In genomic region chr5:132526290-132526973, GRCh38 we compare ENCODE assay signal across 2 cellular contexts.
TF ChIP-seq lines count a peak whose summit lies in the region.

No MANE protein-coding gene starts in this region.

TF ChIP-seq in SK-N-SH, 30 proteins besides CTCF, POLR2A, EP300 and RAD21:
- TF ChIP-seq RCOR1 (IDR thresholded peaks at IDR 0.05; ENCODE audit: low read length) = no peak
- no peak for TF ChIP-seq MEF2A (IDR thresholded peaks at IDR 0.05; ENCODE audit: borderline replicate concordance, low read depth)
- TF ChIP-seq RXRA (IDR thresholded peaks at IDR 0.05; ENCODE audit: borderline replicate concordance, low read depth) = no peak
- no peak for TF ChIP-seq YY1 (IDR thresholded peaks at IDR 0.05; ENCODE audit: low read depth)
- peak; percentile 54 for TF ChIP-seq SMC3 (IDR thresholded peaks at IDR 0.05; ENCODE audit: low read depth, low read length)
- no peak for TF ChIP-seq FOSL2 (IDR thresholded peaks at IDR 0.05; ENCODE audit: borderline replicate concordance, low read depth)
- TF ChIP-seq REST (IDR thresholded peaks at IDR 0.05; ENCODE audit: low read depth, low read length) = peak; percentile 28; the same call in 1 of the 2 replicates
- TF ChIP-seq ZBTB33 (IDR thresholded peaks at IDR 0.05; ENCODE audit: borderline replicate concordance, low read depth) = no peak

TF ChIP-seq in K562, 482 proteins besides CTCF, POLR2A, EP300 and RAD21 (continues in another document):
- 0 out of 2 replicates have a peak, but pooled peaks have one; percentile 9 for TF ChIP-seq CTBP1 (IDR thresholded peaks at IDR 0.05; ENCODE audit: borderline replicate concordance)
- TF ChIP-seq BRD9 (IDR thresholded peaks at IDR 0.05; ENCODE audit: low read depth, partially characterized antibody) = peak; percentile 55
- TF ChIP-seq MYC (IDR thresholded peaks at IDR 0.05; ENCODE audit: low read depth, low read length) = 0 out of 2 replicates have a peak, but pooled peaks have one; percentile 40
- TF ChIP-seq MYC (CRISPR knock-in tag; IDR thresholded peaks at IDR 0.05; ENCODE audit: borderline replicate concordance, low read depth) = no peak
- no peak for TF ChIP-seq MIER1 (IDR thresholded peaks at IDR 0.05; ENCODE audit: low read depth)
- TF ChIP-seq XRCC5 (IDR thresholded peaks at IDR 0.05; ENCODE audit: low read depth, low read length) = peak; percentile 59; the same call in 1 of the 2 replicates
- TF ChIP-seq MNT (conservative IDR thresholded peaks at IDR 0.05) = 0 out of 4 replicates have a peak, but pooled peaks of 1 of the 2 experiments have one; percentile 4
- no peak for TF ChIP-seq ZNF695 (CRISPR knock-in tag; IDR thresholded peaks at IDR 0.05)
- no peak for TF ChIP-seq ZNF354B (CRISPR knock-in tag; IDR thresholded peaks at IDR 0.05)
- no peak; the same call in 1 of the 2 replicates for TF ChIP-seq ZBTB7A (IDR thresholded peaks at IDR 0.05; ENCODE audit: borderline replicate concordance, control insufficient read depth, low read depth, low read length)
- TF ChIP-seq ZNF232 (CRISPR knock-in tag; IDR thresholded peaks at IDR 0.05) = no peak
- peak in 1 of 2 experiments; percentile 13; a peak in 1 of 4 replicates for TF ChIP-seq MLLT1 (IDR thresholded peaks at IDR 0.05)
- no peak for TF ChIP-seq ZKSCAN1 (IDR thresholded peaks at IDR 0.05; ENCODE audit: low read depth, low read length)
- TF ChIP-seq ARNT (IDR thresholded peaks at IDR 0.05) = peak in 1 of 2 experiments; percentile 59; a peak in 1 of 4 replicates
- 0 out of 2 replicates have a peak, but pooled peaks have one; percentile 14 for TF ChIP-seq CHAMP1 (IDR thresholded peaks at IDR 0.05)
- 0 out of 2 replicates have a peak, but pooled peaks have one; percentile 29 for TF ChIP-seq RB1 (IDR thresholded peaks at IDR 0.05; ENCODE audit: low read depth)
- 0 out of 4 replicates have a peak, but pooled peaks of 1 of the 2 experiments have one; percentile 22 for TF ChIP-seq SRF (CRISPR knock-in tag; IDR thresholded peaks at IDR 0.05)
- TF ChIP-seq HES1 (IDR thresholded peaks at IDR 0.05; ENCODE audit: low read depth) = no peak
- TF ChIP-seq THRA (IDR thresholded peaks at IDR 0.05) = no peak
- TF ChIP-seq NRF1 (conservative IDR thresholded peaks at IDR 0.05 in 1 of 2, IDR thresholded peaks at IDR 0.05 in 1 of 2) = peak; percentile 25 to 45; a peak in 1 of 4 replicates
- no peak for TF ChIP-seq SMARCE1 (IDR thresholded peaks at IDR 0.05)
- 0 out of 2 replicates have a peak, but pooled peaks have one; percentile 70 for TF ChIP-seq ZNF384 (IDR thresholded peaks at IDR 0.05; ENCODE audit: low read depth, low read length)
- TF ChIP-seq ARID2 (IDR thresholded peaks at IDR 0.05) = peak; percentile 57; the same call in 1 of the 2 replicates
- no peak for TF ChIP-seq POLR3A (IDR thresholded peaks at IDR 0.05; ENCODE audit: borderline replicate concordance, extremely low read depth, insufficient read depth, insufficient read length)
- TF ChIP-seq TEAD1 (CRISPR knock-in tag; IDR thresholded peaks at IDR 0.05) = 0 out of 4 replicates have a peak, but pooled peaks of 1 of the 2 experiments have one; percentile 40
- no peak for TF ChIP-seq MXD1 (CRISPR knock-in tag; IDR thresholded peaks at IDR 0.05; ENCODE audit: borderline replicate concordance, poor library complexity, severe bottlenecking)
- no peak for TF ChIP-seq ATF3 (IDR thresholded peaks at IDR 0.05)
- 0 out of 2 replicates have a peak, but pooled peaks have one; percentile 48 for TF ChIP-seq ATF3 (CRISPR knock-in tag; conservative IDR thresholded peaks at IDR 0.05)
- no peak for TF ChIP-seq SP2 (IDR thresholded peaks at IDR 0.05; ENCODE audit: extremely low read depth, low read depth, low read length, poor library complexity, severe bottlenecking)
- no peak for TF ChIP-seq FOXA1 (IDR thresholded peaks at IDR 0.05; ENCODE audit: borderline replicate concordance)
- 0 out of 2 replicates have a peak, but pooled peaks have one; percentile 41 for TF ChIP-seq SMC3 (conservative IDR thresholded peaks at IDR 0.05; ENCODE audit: insufficient read depth, low read depth, low read length)
- 0 out of 2 replicates have a peak, but pooled peaks have one; percentile 19 for TF ChIP-seq L3MBTL2 (IDR thresholded peaks at IDR 0.05)
- TF ChIP-seq TEAD4 (IDR thresholded peaks at IDR 0.05; ENCODE audit: low read length) = peak; percentile 37; the same call in 1 of the 2 replicates
- no peak for TF ChIP-seq TEAD4 (CRISPR knock-in tag; IDR thresholded peaks at IDR 0.05; ENCODE audit: borderline replicate concordance)
- 0 out of 2 replicates have a peak, but pooled peaks have one; percentile 25 for TF ChIP-seq TFAP4 (CRISPR knock-in tag; IDR thresholded peaks at IDR 0.05; ENCODE audit: borderline replicate concordance)
- TF ChIP-seq HCFC1 (IDR thresholded peaks at IDR 0.05; ENCODE audit: low read depth, low read length) = 0 out of 2 replicates have a peak, but pooled peaks have one; percentile 11
- TF ChIP-seq ZEB2 (IDR thresholded peaks at IDR 0.05) = peak; percentile 41; the same call in 1 of the 2 replicates
- peak; percentile 69; the same call in 1 of the 2 replicates for TF ChIP-seq STAG1 (CRISPR knock-in tag; IDR thresholded peaks at IDR 0.05; ENCODE audit: borderline replicate concordance)
- peak in 1 of 2 experiments; percentile 39; a peak in 1 of 4 replicates for TF ChIP-seq TBL1XR1 (IDR thresholded peaks at IDR 0.05; ENCODE audit: low read length in 2 of 2)
- TF ChIP-seq CBFB (CRISPR knock-in tag; IDR thresholded peaks at IDR 0.05) = peak; percentile 18; the same call in 1 of the 2 replicates
- no peak for TF ChIP-seq ZBTB5 (IDR thresholded peaks at IDR 0.05)
- TF ChIP-seq ESRRA (IDR thresholded peaks at IDR 0.05; ENCODE audit: borderline replicate concordance, low read depth) = peak; percentile 20; the same call in 1 of the 2 replicates
- TF ChIP-seq NEUROD1 (IDR thresholded peaks at IDR 0.05; ENCODE audit: borderline replicate concordance, low read depth, low read length, partially characterized antibody) = peak; percentile 17
- peak; percentile 44; the same call in 1 of the 2 replicates for TF ChIP-seq ATF7 (IDR thresholded peaks at IDR 0.05)
- peak in 1 of 2 experiments; percentile 17; a peak in 1 of 3 replicates for TF ChIP-seq CBX3 (IDR thresholded peaks at IDR 0.05; ENCODE audit: borderline replicate concordance in 1 of 2, low read length in 2 of 2)
- TF ChIP-seq SMARCA5 (IDR thresholded peaks at IDR 0.05) = 0 out of 2 replicates have a peak, but pooled peaks have one; percentile 24
- TF ChIP-seq ZBTB33 (CRISPR knock-in tag; IDR thresholded peaks at IDR 0.05) = peak; percentile 49; the same call in 1 of the 2 replicates
- TF ChIP-seq TRIM24 (IDR thresholded peaks at IDR 0.05) = no peak
